In genomic region chr13:21657538-21657937, GRCh38 we compare ENCODE assay signal across 16 cellular contexts. TPM values are rescaled to one million over a fixed set of nuclear protein-coding genes. Genes with fewer than 3 reads are reported as not detected.
DNase-seq lines count a peak whose midpoint lies in the region; ATAC-seq and TF ChIP-seq lines count a peak whose summit lies in the region.
"Had no signal": no experiment of that assay in that cellular context is flagged by ENCODE, and none has a peak within 500 bp of the region (broad histone marks: within the 10 kb centered on the region; RNA-seq: fewer than 3 reads in every experiment).

No MANE protein-coding gene starts in this region.

- no peaks in the 10 kb centered on the region for H3K4me1 Mint-ChIP-seq in activated CD4-positive, alpha-beta T cell treated with anti-CD3 and anti-CD28 coated beads for 36 hours
- H3K4me1 Mint-ChIP-seq: activated CD4-positive, alpha-beta T cell treated with anti-CD3 and anti-CD28 coated beads, Interleukin-2, amount 10 ng/mL, durations not matched to agents 7 days and 5 days; memory B cell had no signal

- H3K79me1 ChIP-seq in trophoblast cell (ENCODE audit: low read length) = no peaks in the 10 kb centered on the region

- no peak overlapping the region for H4K91ac ChIP-seq in trophoblast cell (ENCODE audit: low read depth, low read length)

- H3K27ac Mint-ChIP-seq in activated CD4-positive, alpha-beta T cell treated with anti-CD3 and anti-CD28 coated beads for 36 hours = no peak overlapping the region
- H3K27ac Mint-ChIP-seq: activated CD4-positive, alpha-beta T cell treated with anti-CD3 and anti-CD28 coated beads, Interleukin-2, amount 10 ng/mL, durations not matched to agents 7 days and 5 days; effector memory CD8-positive, alpha-beta T cell; memory B cell; T-helper 1 cell treated with Interleukin-12 subunit alpha and Interleukin-12 subunit beta and Interleukin-4 antibody, amounts not matched to agents 30 μg/mL and 1 μg/mL, for 36 hours had no signal

- H3K14ac ChIP-seq in trophoblast cell (ENCODE audit: low read length) = no peak overlapping the region

- no peaks in the 10 kb centered on the region for H3K9me2 ChIP-seq in PC-3 (replicated peaks; ENCODE audit: low read length)

- no peak overlapping the region for H2AK5ac ChIP-seq in trophoblast cell (ENCODE audit: low read length)

- peak; percentile 51 for ATAC-seq in activated CD4-positive, alpha-beta T cell treated with anti-CD3 and anti-CD28 coated beads for 36 hours
- peak; percentile 60 for ATAC-seq in PC-3
- ATAC-seq: effector memory CD8-positive, alpha-beta T cell; upper lobe of right lung had no signal

- H3K27ac ChIP-seq in PC-3 (ENCODE audit: low read length) (no peak overlapping the region), epithelial cell of prostate (no peak overlapping the region), trophoblast cell (ENCODE audit: low read depth, low read length) (no peak overlapping the region)
- H3K27ac ChIP-seq: upper lobe of right lung had no signal

- no peak overlapping the region for H2BK12ac ChIP-seq in trophoblast cell (ENCODE audit: low read length)

- H3K27me3 Mint-ChIP-seq in activated CD4-positive, alpha-beta T cell treated with anti-CD3 and anti-CD28 coated beads for 36 hours = peaks cover 30% of the 10 kb centered on the region

- no peaks in the 10 kb centered on the region for H4K20me1 ChIP-seq in PC-3 (ENCODE audit: low read length)

- no peak for DNase-seq in activated CD4-positive, alpha-beta T cell treated with anti-CD3 and anti-CD28 coated beads for 36 hours
- no peak for DNase-seq in activated CD4-positive, alpha-beta T cell treated with anti-CD3 and anti-CD28 coated beads, Interleukin-2, amount 50 U/mL, for 48 hours
- DNase-seq in PC-3 (peak; percentile 28), epithelial cell of prostate (ENCODE audit: low read depth, low spot score) (peak; percentile 78), trophoblast cell (peak; percentile 28 to 52), putamen (ENCODE audit: low spot score) (no peak), NCI-H2227 (lab: John Stamatoyannopoulos, UW; ENCODE audit: unreplicated experiment) (no peak)
- DNase-seq in stimulated activated CD4-positive, alpha-beta T cell treated with anti-CD3 and anti-CD28 coated beads, Interleukin-4, amount 100 ng/mL, for 1 hour = no peak
- DNase-seq: activated CD4-positive, alpha-beta T cell treated with anti-CD3 and anti-CD28 coated beads, Interleukin-2, amount 10 ng/mL, durations not matched to agents 7 days and 5 days; effector memory CD8-positive, alpha-beta T cell; NCI-H1092; stimulated activated CD4-positive, alpha-beta T cell treated with anti-CD3 and anti-CD28 coated beads, Interleukin-15, amount 100 ng/mL, for 24 hours; upper lobe of right lung had no signal

- no peak overlapping the region for H4K12ac ChIP-seq in trophoblast cell (ENCODE audit: low read depth, low read length)

- H3K27me3 ChIP-seq in PC-3 (ENCODE audit: low read length) (no peaks in the 10 kb centered on the region), trophoblast cell (ENCODE audit: insufficient read depth, low read length) (no peaks in the 10 kb centered on the region)
- H3K27me3 ChIP-seq: upper lobe of right lung had no signal

- H3K4me1 ChIP-seq in PC-3 (ENCODE audit: insufficient read depth, low read length) (0 out of 2 replicates have a peak, but pooled peaks cover under 1% of the 10 kb centered on the region), trophoblast cell (ENCODE audit: control insufficient read depth in 1 of 2, insufficient read depth in 2 of 2, low read length in 2 of 2) (no peaks in the 10 kb centered on the region)
- H3K4me1 ChIP-seq: upper lobe of right lung had no signal

- no peak overlapping the region for H3K4me3 Mint-ChIP-seq in activated CD4-positive, alpha-beta T cell treated with anti-CD3 and anti-CD28 coated beads for 36 hours
- H3K4me3 Mint-ChIP-seq: activated CD4-positive, alpha-beta T cell treated with anti-CD3 and anti-CD28 coated beads, Interleukin-2, amount 10 ng/mL, durations not matched to agents 7 days and 5 days; effector memory CD8-positive, alpha-beta T cell; memory B cell; T-helper 1 cell treated with Interleukin-12 subunit alpha and Interleukin-12 subunit beta and Interleukin-4 antibody, amounts not matched to agents 30 μg/mL and 1 μg/mL, for 36 hours had no signal

- no peaks in the 10 kb centered on the region for H3K36me3 Mint-ChIP-seq in activated CD4-positive, alpha-beta T cell treated with anti-CD3 and anti-CD28 coated beads for 36 hours (ENCODE audit: low read depth)

- no peak overlapping the region for H3K4ac ChIP-seq in trophoblast cell (ENCODE audit: low read depth, low read length)

- POLR2A ChIA-PET in activated CD4-positive, alpha-beta T cell treated with anti-CD3 and anti-CD28 coated beads for 36 hours (lab: Charles Lee) = interaction anchor here (0.6 kb wide), 1 partner anchor 41 kb away, joined by 3 read pairs; no protein-coding TSS in a partner anchor
- POLR2A ChIA-PET in PC-3 (lab: Charles Lee; ENCODE audit: unreplicated experiment) = no interaction called here

- H3K23ac ChIP-seq in trophoblast cell (ENCODE audit: low read length) = no peak overlapping the region

- H3K9me3 ChIP-seq in PC-3 (ENCODE audit: low read length) (no peaks in the 10 kb centered on the region), trophoblast cell (ENCODE audit: insufficient read depth, low read depth, low read length) (peaks cover 2% of the 10 kb centered on the region)
- H3K9me3 ChIP-seq: upper lobe of right lung had no signal

- no peak overlapping the region for H3K18ac ChIP-seq in trophoblast cell (ENCODE audit: low read length)

- H3K4me2 ChIP-seq in PC-3 (ENCODE audit: low read length) (no peak overlapping the region), trophoblast cell (ENCODE audit: low read length) (no peak overlapping the region)

- no peak for TF ChIP-seq CTCF in PC-3 (conservative IDR thresholded peaks at IDR 0.05; ENCODE audit: low read depth, low read length)

- intact Hi-C loops in activated CD4-positive, alpha-beta T cell treated with anti-CD3 and anti-CD28 coated beads for 36 hours (cut with DNase I, micrococcal nuclease) = no loop called here
- intact Hi-C loops in PC-3 (cut with micrococcal nuclease) = no loop called here

- H4K8ac ChIP-seq in trophoblast cell (ENCODE audit: low read depth, low read length) = no peak overlapping the region

- H3K4me3 ChIP-seq in PC-3 (ENCODE audit: low read length) (no peak overlapping the region), trophoblast cell (ENCODE audit: low read depth, low read length) (no peak overlapping the region)
- H3K4me3 ChIP-seq: upper lobe of right lung had no signal

- H2AFZ ChIP-seq in PC-3 (ENCODE audit: low read length) = no peak overlapping the region
- no peak overlapping the region for H2AFZ ChIP-seq in trophoblast cell (ENCODE audit: insufficient read depth, low read length, poor library complexity)

- H3K9ac ChIP-seq in PC-3 (ENCODE audit: low read length) (no peak overlapping the region), trophoblast cell (ENCODE audit: low read length) (no peak overlapping the region)

- no peaks in the 10 kb centered on the region for H3K79me2 ChIP-seq in PC-3 (ENCODE audit: low read length)
- H3K79me2 ChIP-seq in trophoblast cell (ENCODE audit: control insufficient read depth, insufficient read depth, low read length, poor library complexity) = no peaks in the 10 kb centered on the region

- H3F3A ChIP-seq in PC-3 (ENCODE audit: low read length, unreplicated experiment) = no peaks in the 10 kb centered on the region

- H3K36me3 ChIP-seq in PC-3 (ENCODE audit: low read depth, low read length) (no peaks in the 10 kb centered on the region), trophoblast cell (ENCODE audit: control insufficient read depth in 1 of 2, insufficient read depth in 2 of 2, low read length in 2 of 2) (no peaks in the 10 kb centered on the region)
- H3K36me3 ChIP-seq: upper lobe of right lung had no signal

- H2BK120ac ChIP-seq in trophoblast cell (ENCODE audit: insufficient read depth, low read length, poor library complexity) = no peak overlapping the region

- peaks cover 8% of the 10 kb centered on the region for H3K9me3 Mint-ChIP-seq in activated CD4-positive, alpha-beta T cell treated with anti-CD3 and anti-CD28 coated beads for 36 hours (ENCODE audit: low read depth)
- H3K9me3 Mint-ChIP-seq: effector memory CD8-positive, alpha-beta T cell; T-helper 1 cell treated with Interleukin-12 subunit alpha and Interleukin-12 subunit beta and Interleukin-4 antibody, amounts not matched to agents 30 μg/mL and 1 μg/mL, for 36 hours had no signal

- CTCF ChIA-PET in activated CD4-positive, alpha-beta T cell treated with anti-CD3 and anti-CD28 coated beads for 36 hours (lab: Charles Lee) = interaction anchor here (1.5 kb wide), 1 partner anchor 20 kb away, joined by 4 read pairs; no protein-coding TSS in a partner anchor
- CTCF ChIA-PET in PC-3 (lab: Charles Lee) = no interaction called here

- no TSS peak for BruUV-seq in PC-3 (replicated peaks; lab: Mats Ljungman, UMichigan)

- WGBS in trophoblast cell (ENCODE audit: extremely low coverage, insufficient coverage, insufficient read length) = no CpG with 5 or more reads among the region's 4 CpGs

- H2BK5ac ChIP-seq in trophoblast cell (ENCODE audit: low read depth, low read length, poor library complexity) = no peak overlapping the region

RNA-seq across cellular contexts. Expression of gene FGF9, which starts 13.3 kb away (rescaled TPM):
- under 1 TPM in 1 of 2 experiments, not detected in 1; 0.19 TPM for total RNA-seq in activated CD4-positive, alpha-beta T cell treated with anti-CD3 and anti-CD28 coated beads for 36 hours
- total RNA-seq in PC-3 (2014; rRNA removed) = not detected in 2 replicates
- 0.32 and 0.34 TPM in 2 replicates for polyA plus RNA-seq in trophoblast cell (2013)
- total RNA-seq: osteocyte had no signal

RNA-seq across cellular contexts. Expression of gene MICU2, which starts 53.6 kb away (rescaled TPM):
- 10 to 100 TPM; 28.4 to 28.7 TPM for total RNA-seq in activated CD4-positive, alpha-beta T cell treated with anti-CD3 and anti-CD28 coated beads for 36 hours
- total RNA-seq in PC-3 (2014; rRNA removed) = 53.3 and 69.9 TPM in 2 replicates
- polyA plus RNA-seq in trophoblast cell (2013) = 31.8 and 35.0 TPM in 2 replicates

Comparison
In these comparisons a context has a peak if more than half of its experiments do, and no peak if none do; other contexts are left out.
1. DNase-seq: peak in PC-3 (single experiment), epithelial cell of prostate (single experiment) and trophoblast cell (2 of 2); none in activated CD4-positive, alpha-beta T cell treated with anti-CD3 and anti-CD28 coated beads for 36 hours (single experiment), activated CD4-positive, alpha-beta T cell treated with anti-CD3 and anti-CD28 coated beads, Interleukin-2, amount 50 U/mL, for 48 hours (0 of 2), putamen (single experiment), NCI-H2227 (single experiment) and stimulated activated CD4-positive, alpha-beta T cell treated with anti-CD3 and anti-CD28 coated beads, Interleukin-4, amount 100 ng/mL, for 1 hour (single experiment).